27 cellular contexts compared by ENCODE assay signal in genomic region chr4:3307486-3307885, GRCh38. TPM values are rescaled to one million over a fixed set of nuclear protein-coding genes. Genes with fewer than 3 reads are reported as not detected.
DNase-seq lines count a peak whose midpoint lies in the region; ATAC-seq, FAIRE-seq and TF ChIP-seq lines count a peak whose summit lies in the region.
"Had no signal": no experiment of that assay in that cellular context is flagged by ENCODE, and none has a peak within 500 bp of the region (broad histone marks: within the 10 kb centered on the region; RNA-seq: fewer than 3 reads in every experiment).

No MANE protein-coding gene starts in this region.

- H3K79me2 ChIP-seq in Karpas-422 (ENCODE audit: low read length): no peaks in the 10 kb centered on the region

- no peaks in the 10 kb centered on the region for H4K20me1 ChIP-seq in Karpas-422 (ENCODE audit: insufficient read depth, low read depth, low read length)

- H3K4me1 ChIP-seq in heart right ventricle (peaks cover 3 to 37% (median 27%) of the 10 kb centered on the region in 9 donors), left lung (peaks cover 8 to 57% of the 10 kb centered on the region in 2 donors), Karpas-422 (ENCODE audit: low read length) (no peaks in the 10 kb centered on the region)

- intact Hi-C loops in Right ventricle myocardium inferior (cut with DNase I): no loop called here
- intact Hi-C loops in heart right ventricle (cut with DNase I): no loop called here
- intact Hi-C loops in left lung (cut with DNase I): no loop called here

- H3K4me2 ChIP-seq in Karpas-422 (ENCODE audit: low read depth, low read length, poor library complexity, severe bottlenecking): no peak overlapping the region

- no peaks in the 10 kb centered on the region for H3K9me3 ChIP-seq in heart right ventricle
- no peaks in the 10 kb centered on the region for H3K9me3 ChIP-seq in left lung
- no peaks in the 10 kb centered on the region for H3K9me3 ChIP-seq in Karpas-422 (ENCODE audit: low read length)
- H3K9me3 ChIP-seq: body of pancreas, esophagus squamous epithelium, thyroid gland had no signal

- FAIRE-seq in RCC 7860 (lab: Jason Lieb, UNC): no peak

- no peak overlapping the region for H2AFZ ChIP-seq in Karpas-422 (ENCODE audit: low read length)
- H2AFZ ChIP-seq: GM23248 had no signal

- WGBS in heart right ventricle, 2 donors: 93% methylated on average over 12 of the region's 12 CpGs

- no peak overlapping the region for H3K4me3 ChIP-seq in heart right ventricle
- H3K4me3 ChIP-seq in left lung: no peak overlapping the region
- H3K4me3 ChIP-seq in Karpas-422 (ENCODE audit: low read length): no peak overlapping the region
- H3K4me3 ChIP-seq: body of pancreas, dorsolateral prefrontal cortex, esophagus squamous epithelium, GM23248, thyroid gland had no signal

- H3K9me3 Mint-ChIP-seq in type B pancreatic cell: no peaks in the 10 kb centered on the region
- H3K9me3 Mint-ChIP-seq: activated T-cell treated with anti-CD3 and anti-CD28 coated beads, Interleukin-2, amount 50 U/mL, for 4 hours; CD4-positive, CD25-positive, alpha-beta regulatory T cell; T-helper 1 cell treated with Interleukin-12 subunit alpha and Interleukin-12 subunit beta and Interleukin-4 antibody, amounts not matched to agents 30 μg/mL and 1 μg/mL, for 36 hours had no signal

- no peak overlapping the region for H3K27ac ChIP-seq in heart right ventricle
- H3K27ac ChIP-seq in left lung: no peak overlapping the region
- H3K27ac ChIP-seq in Karpas-422 (ENCODE audit: low read length): no peak overlapping the region
- H3K27ac ChIP-seq: body of pancreas, esophagus squamous epithelium, foreskin keratinocyte, GM23248, thyroid gland had no signal

- no peaks in the 10 kb centered on the region for H3K9me2 ChIP-seq in Karpas-422 (replicated peaks; ENCODE audit: insufficient read depth, low read length)

- no peaks in the 10 kb centered on the region for H3K27me3 Mint-ChIP-seq in type B pancreatic cell

- peak; percentile 37 for DNase-seq in Right ventricle myocardium inferior (ENCODE audit: missing footprints)
- no peak for DNase-seq in heart right ventricle
- DNase-seq in NCI-H69 (lab: John Stamatoyannopoulos, UW): peak; percentile 13
- peak; percentile 27 to 65 for DNase-seq in left lung
- DNase-seq in type B pancreatic cell (ENCODE audit: extremely low spot score, unreplicated experiment): peak; percentile 60
- DNase-seq in Karpas-422: no peak
- DNase-seq in RCC 7860 (ENCODE audit: low spot score): no peak
- DNase-seq: activated CD4-positive, alpha-beta T cell treated with anti-CD3 and anti-CD28 coated beads, Interleukin-2, amount 50 U/mL, for 4 hours; activated CD4-positive, CD25-positive, alpha-beta regulatory T cell; activated CD8-positive, alpha-beta memory T cell treated with anti-CD3 and anti-CD28 coated beads, Interleukin-2, amount 10 ng/mL, durations not matched to agents 7 days and 5 days; activated naive CD4-positive, alpha-beta T cell treated with Interleukin-2 at 50 U/mL for 16 hours; activated T-cell treated with anti-CD3 and anti-CD28 coated beads, Interleukin-2, amount 50 U/mL, for 4 hours; Calu3; CD4-positive, CD25-positive, alpha-beta regulatory T cell; cerebellar nuclear complex; esophagus squamous epithelium; foreskin keratinocyte; GM23248; mesendoderm; NCI-H1436 treated with DMSO at 0.1 percent for 48 hours; NCI-H510A treated with DMSO at 0.1 percent for 48 hours; stimulated activated CD4-positive, alpha-beta T cell treated with anti-CD3 and anti-CD28 coated beads, Interleukin-4, amount 100 ng/mL, for 24 hours had no signal

- H3K36me3 Mint-ChIP-seq in type B pancreatic cell: no peaks in the 10 kb centered on the region
- H3K36me3 Mint-ChIP-seq: activated CD8-positive, alpha-beta memory T cell treated with anti-CD3 and anti-CD28 coated beads, Interleukin-2, amount 10 ng/mL, durations not matched to agents 7 days and 5 days; CD4-positive, CD25-positive, alpha-beta regulatory T cell had no signal

- no peak for ATAC-seq in Right ventricle myocardium inferior
- ATAC-seq in heart right ventricle: no peak
- no peak for ATAC-seq in left lung
- ATAC-seq: activated CD8-positive, alpha-beta memory T cell treated with anti-CD3 and anti-CD28 coated beads, Interleukin-2, amount 10 ng/mL, durations not matched to agents 7 days and 5 days; activated T-cell treated with anti-CD3 and anti-CD28 coated beads, Interleukin-2, amount 50 U/mL, for 4 hours; body of pancreas; foreskin keratinocyte; SK-N-SH treated with all-trans-retinoic acid at 6 μM for 48 hours had no signal

- no peak overlapping the region for H3K9ac ChIP-seq in Karpas-422 (ENCODE audit: low read length)
- H3K9ac ChIP-seq: GM23248 had no signal

- no peak overlapping the region for H3K4me3 Mint-ChIP-seq in type B pancreatic cell
- H3K4me3 Mint-ChIP-seq: activated CD8-positive, alpha-beta memory T cell treated with anti-CD3 and anti-CD28 coated beads, Interleukin-2, amount 10 ng/mL, durations not matched to agents 7 days and 5 days; activated T-cell treated with anti-CD3 and anti-CD28 coated beads, Interleukin-2, amount 50 U/mL, for 4 hours; T-helper 1 cell treated with Interleukin-12 subunit alpha and Interleukin-12 subunit beta and Interleukin-4 antibody, amounts not matched to agents 30 μg/mL and 1 μg/mL, for 36 hours had no signal

- H3K27me3 ChIP-seq in heart right ventricle (no peaks in the 10 kb centered on the region), left lung (peaks cover 0 to 9% of the 10 kb centered on the region in 2 donors), Karpas-422 (ENCODE audit: low read length) (no peaks in the 10 kb centered on the region)
- H3K27me3 ChIP-seq: body of pancreas, dorsolateral prefrontal cortex, esophagus squamous epithelium, thyroid gland had no signal

- no peak overlapping the region for H3K27ac Mint-ChIP-seq in type B pancreatic cell
- H3K27ac Mint-ChIP-seq: activated CD8-positive, alpha-beta memory T cell treated with anti-CD3 and anti-CD28 coated beads, Interleukin-2, amount 10 ng/mL, durations not matched to agents 7 days and 5 days; T-helper 1 cell treated with Interleukin-12 subunit alpha and Interleukin-12 subunit beta and Interleukin-4 antibody, amounts not matched to agents 30 μg/mL and 1 μg/mL, for 36 hours had no signal

- no peaks in the 10 kb centered on the region for H3K36me3 ChIP-seq in heart right ventricle
- H3K36me3 ChIP-seq in left lung: no peaks in the 10 kb centered on the region
- no peaks in the 10 kb centered on the region for H3K36me3 ChIP-seq in Karpas-422 (ENCODE audit: insufficient read depth, low read length)
- H3K36me3 ChIP-seq: esophagus squamous epithelium, thyroid gland had no signal

- H3K4me1 Mint-ChIP-seq in type B pancreatic cell (ENCODE audit: unreplicated experiment): peaks cover 54% of the 10 kb centered on the region

- TF ChIP-seq CTCF in heart right ventricle (IDR thresholded peaks at IDR 0.05) (no peak), left lung (IDR thresholded peaks at IDR 0.05) (no peak), type B pancreatic cell (conservative IDR thresholded peaks at IDR 0.05) (no peak)

RNA-seq across cellular contexts. Expression of gene RGS12, which starts 14.7 kb away (rescaled TPM):
- total RNA-seq in Right ventricle myocardium inferior (21.0 TPM), heart right ventricle (10 to 100 TPM in 9 of 10 donors, 1 to 10 TPM in 1; 9.7 to 24.3 (median 13.1) TPM), left lung (10 to 100 TPM; 28.2 to 30.4 TPM), type B pancreatic cell (ENCODE audit: low replicate concordance) (35.7 and 67.5 TPM in 2 replicates)
- polyA plus RNA-seq in heart right ventricle: 10 to 100 TPM; 10.6 to 24.4 TPM
- total RNA-seq in Karpas-422 (2014; rRNA removed; shearing (Covaris generic); ENCODE audit: low replicate concordance): 4.7 TPM in 1 of 2 replicates, not detected in the other

RNA-seq across cellular contexts. Expression of gene MSANTD1, which starts 58.5 kb away (rescaled TPM):
- total RNA-seq in Right ventricle myocardium inferior (0.51 TPM), heart right ventricle (1 to 10 TPM in 1 of 10 donors, under 1 TPM in 9; 0.25 to 1.0 (median 0.41) TPM), left lung (1 to 10 TPM; 1.1 to 1.4 TPM), type B pancreatic cell (ENCODE audit: low replicate concordance) (1.4 TPM in 2 replicates)
- 1 to 10 TPM in 1 of 2 donors, under 1 TPM in 1; 0.28 to 1.2 TPM for polyA plus RNA-seq in heart right ventricle
- 0.52 and 1.0 TPM in 2 replicates for total RNA-seq in Karpas-422 (2014; rRNA removed; shearing (Covaris generic); ENCODE audit: low replicate concordance)
- total RNA-seq: GM23248 had no signal
- polyA plus RNA-seq: GM23248 had no signal

Comparison
In these comparisons a context has a peak if more than half of its experiments do, and no peak if none do; other contexts are left out.
1. DNase-seq: peak in Right ventricle myocardium inferior (single experiment), NCI-H69 (single experiment), left lung (2 of 2) and type B pancreatic cell (single experiment); none in heart right ventricle (0 of 2), Karpas-422 (single experiment) and RCC 7860 (single experiment).